In the genomic region with DNA sequence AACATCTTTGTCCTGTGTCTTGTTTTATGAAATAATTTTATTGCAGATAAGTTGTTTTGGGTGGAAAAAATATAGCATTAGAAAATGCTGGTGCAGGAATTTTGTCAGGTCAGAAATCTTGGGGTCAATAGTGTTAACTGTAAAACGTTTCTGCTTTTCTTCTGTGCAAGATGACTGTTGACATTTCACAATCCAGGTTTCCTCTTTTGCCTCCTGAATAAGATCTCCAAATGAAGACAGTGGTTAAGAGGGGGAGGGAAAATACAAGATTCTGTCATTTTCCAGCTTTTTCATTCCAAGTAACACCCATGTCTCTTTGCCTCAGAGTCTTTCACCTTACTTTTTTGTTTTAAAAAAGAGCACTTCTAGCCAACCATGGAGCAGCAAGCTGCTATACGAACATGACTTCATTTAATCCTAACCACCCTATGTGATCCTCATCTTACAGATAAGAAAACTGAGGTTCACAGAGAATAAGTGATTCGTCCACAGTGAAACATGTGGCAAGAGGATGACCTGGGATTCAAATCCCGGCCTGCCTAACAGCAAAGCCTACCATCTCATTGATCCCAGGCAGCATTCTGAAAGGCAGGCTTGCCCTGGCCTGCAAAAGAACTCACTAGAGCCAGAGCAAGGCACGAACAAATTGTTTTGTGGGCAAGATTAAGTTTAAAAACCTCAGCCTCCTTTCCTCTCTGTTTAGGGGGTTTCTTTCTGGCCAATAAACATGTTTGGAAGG, we compare ENCODE assay signal across 11 cellular contexts. TPM values are rescaled to one million over a fixed set of nuclear protein-coding genes. Genes with fewer than 3 reads are reported as not detected.
DNase-seq lines count a peak whose midpoint lies in the region; ATAC-seq, FAIRE-seq and TF ChIP-seq lines count a peak whose summit lies in the region.
"Had no signal": no experiment of that assay in that cellular context is flagged by ENCODE, and none has a peak within 500 bp of the region (broad histone marks: within the 10 kb centered on the region; RNA-seq: fewer than 3 reads in every experiment).

No MANE protein-coding gene starts in this region.

- H3K79me2 ChIP-seq in OCI-LY3 (ENCODE audit: low read length): peaks cover 100% of the 10 kb centered on the region

- peak; percentile 68 for FAIRE-seq in GM12892 (lab: Jason Lieb, UNC)

- 0 out of 2 replicates have a peak, but pooled peaks have one; percentile 5 for TF ChIP-seq POLR2A in GM12892 (IDR thresholded peaks at IDR 0.05; ENCODE audit: low read depth, low read length)
- TF ChIP-seq POLR2A in esophagus squamous epithelium (IDR thresholded peaks at IDR 0.05): no peak

- H3K4me2 ChIP-seq in OCI-LY3 (ENCODE audit: low read length): peak overlapping the region; percentile 94

- H4K20me1 ChIP-seq in OCI-LY3 (ENCODE audit: insufficient read depth, low read length): peaks cover 67% of the 10 kb centered on the region

- DNase-seq in GM12892 (ENCODE audit: insufficient read length) (no peak), esophagus squamous epithelium (lab: John Stamatoyannopoulos, UW) (no peak), sciatic nerve (ENCODE audit: low spot score) (no peak), NCI-H2029 treated with DMSO at 0.1 percent for 48 hours (lab: John Stamatoyannopoulos, UW) (no peak)
- no peak for DNase-seq in stimulated activated CD4-positive, alpha-beta T cell treated with anti-CD3 and anti-CD28 coated beads, Interleukin-4, amount 100 ng/mL, for 4 hours
- DNase-seq in activated effector memory CD4-positive, alpha-beta T cell treated with Interleukin-2 at 50 U/mL for 16 hours: no peak
- DNase-seq: DND-41; effector memory CD4-positive, alpha-beta T cell; stimulated activated naive CD8-positive, alpha-beta T cell treated with anti-CD3 and anti-CD28 coated beads, Interleukin-15, amount 100 ng/mL, for 72 hours had no signal

- peak; percentile 44 for ATAC-seq in sciatic nerve
- ATAC-seq: stimulated activated naive CD8-positive, alpha-beta T cell treated with anti-CD3 and anti-CD28 coated beads, Interleukin-15, amount 100 ng/mL, for 72 hours had no signal

- H3K9me3 ChIP-seq in OCI-LY3 (ENCODE audit: insufficient read depth, low read length) (no peaks in the 10 kb centered on the region), esophagus squamous epithelium (no peaks in the 10 kb centered on the region)

- no peak overlapping the region for H2AFZ ChIP-seq in OCI-LY3 (ENCODE audit: low read depth, low read length)

- peak overlapping the region; percentile 99 for H3K9ac ChIP-seq in OCI-LY3 (ENCODE audit: low read length)

- H3K27ac ChIP-seq in OCI-LY3 (ENCODE audit: low read length) (peak overlapping the region; percentile 95), esophagus squamous epithelium (peak overlapping the region; percentile 14 to 54 (median 38))

- 30 to 32% methylated on average over 5 of the region's 5 CpGs for WGBS in esophagus squamous epithelium, 2 donors

- peaks cover 76% of the 10 kb centered on the region for H3K4me1 ChIP-seq in OCI-LY3 (ENCODE audit: low read length)
- H3K4me1 ChIP-seq in esophagus squamous epithelium: peaks cover 6 to 21% (median 11%) of the 10 kb centered on the region in 3 donors

- intact Hi-C loops in esophagus squamous epithelium (cut with DNase I) (no loop called here), sciatic nerve (cut with DNase I) (no loop called here)

- H3K36me3 ChIP-seq in OCI-LY3 (replicated peaks; ENCODE audit: low read depth, low read length) (peaks cover 61% of the 10 kb centered on the region), esophagus squamous epithelium (no peaks in the 10 kb centered on the region)

- no peak for TF ChIP-seq CTCF in OCI-LY3 (IDR thresholded peaks at IDR 0.05; ENCODE audit: low read depth, low read length)
- no peak for TF ChIP-seq CTCF in esophagus squamous epithelium (IDR thresholded peaks at IDR 0.05)

- H3K27me3 ChIP-seq in OCI-LY3 (ENCODE audit: low read depth, low read length) (no peaks in the 10 kb centered on the region), esophagus squamous epithelium (no peaks in the 10 kb centered on the region)

- H3K4me3 ChIP-seq in OCI-LY3 (ENCODE audit: low read length) (peak overlapping the region; percentile 88), esophagus squamous epithelium (no peak overlapping the region)

RNA-seq across cellular contexts. Expression of a gene that starts 3.0 kb away (rescaled TPM):
- polyA plus RNA-seq in GM12892 (2012; ENCODE audit: missing spikeins): 310 TPM
- total RNA-seq in esophagus squamous epithelium (1 to 10 TPM in 3 of 4 donors, under 1 TPM in 1; 0.34 to 8.2 (median 3.4) TPM), sciatic nerve (21.0 TPM)
- total RNA-seq: HT1080 had no signal

RNA-seq across cellular contexts. Expression of a gene that starts 48.3 kb away (rescaled TPM):
- polyA plus RNA-seq in GM12892 (2012; ENCODE audit: missing spikeins): not detected
- total RNA-seq in esophagus squamous epithelium (10 to 100 TPM in 1 of 4 donors, 1 to 10 TPM in 2, under 1 TPM in 1; 0.61 to 21.4 (median 5.0) TPM), sciatic nerve (41.7 TPM)
